In the genomic region with DNA sequence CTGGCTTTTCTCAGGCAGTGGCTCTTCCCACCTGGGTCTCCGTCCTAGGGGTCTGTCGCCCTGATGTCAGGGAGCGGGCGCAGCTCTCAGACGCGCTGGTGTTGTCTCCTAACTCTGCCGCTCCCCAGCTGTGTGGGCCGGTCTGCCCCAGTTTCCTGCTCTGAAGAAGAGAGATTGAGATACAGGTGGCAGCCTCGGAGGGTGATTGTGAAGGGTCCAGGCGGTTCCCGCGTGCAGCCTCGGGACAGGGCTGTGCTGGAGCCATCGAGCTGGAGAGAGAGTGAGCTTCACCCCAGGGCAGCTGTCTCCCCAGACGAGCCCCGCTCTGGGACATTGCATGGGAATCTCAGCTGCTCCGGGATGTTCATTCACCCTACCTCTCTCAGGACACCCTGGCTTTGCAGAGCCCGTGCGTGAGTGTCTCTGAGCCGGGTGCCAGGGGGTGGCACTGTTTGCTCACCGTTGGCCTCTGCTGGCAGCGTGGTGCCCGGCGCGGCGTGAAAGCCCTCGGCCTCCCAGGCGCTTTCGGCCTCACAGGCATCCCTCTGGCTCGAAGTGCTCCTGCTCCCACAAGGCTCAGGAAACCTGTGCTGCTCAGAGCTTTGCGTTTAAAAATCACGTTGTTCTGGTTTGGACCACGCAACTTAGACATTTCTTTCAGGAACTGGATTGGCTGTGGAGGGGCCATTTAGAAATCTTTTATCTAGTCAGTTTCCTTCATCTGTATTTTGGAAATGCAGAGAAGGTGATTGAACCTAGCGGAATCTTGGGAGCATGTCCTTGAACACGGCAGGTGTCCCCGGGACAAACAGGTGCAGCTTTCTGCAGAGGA, we compare ENCODE assay signal across 10 cellular contexts. TPM values are rescaled to one million over a fixed set of nuclear protein-coding genes. Genes with fewer than 3 reads are reported as not detected.
DNase-seq lines count a peak whose midpoint lies in the region; ATAC-seq, FAIRE-seq and TF ChIP-seq lines count a peak whose summit lies in the region.
"Had no signal": no experiment of that assay in that cellular context is flagged by ENCODE, and none has a peak within 500 bp of the region (broad histone marks: within the 10 kb centered on the region; RNA-seq: fewer than 3 reads in every experiment).

No MANE protein-coding gene starts in this region.

- peak; percentile 67 for ATAC-seq in HepG2
- no peak for ATAC-seq in HG02623 (IDR thresholded peaks at IDR 0.05; ENCODE audit: unreplicated experiment)

- H4K91ac ChIP-seq in H9 (ENCODE audit: insufficient read length, low read depth, low read length): no peak overlapping the region

- no peak overlapping the region for H3K4ac ChIP-seq in H9 (ENCODE audit: low read depth, low read length)

- intact Hi-C loops in mammary epithelial cell (cut with micrococcal nuclease): loop anchor here (1.0 kb wide), 3 partner anchors 219 to 280 kb away; no protein-coding TSS in a partner anchor
- intact Hi-C loops in HepG2 (cut with micrococcal nuclease; ENCODE audit: unreplicated experiment): no loop called here
- intact Hi-C loops in transverse colon (cut with DNase I; ENCODE audit: low total_unique reads): no loop called here

- H3K9me3 ChIP-seq in H9 (ENCODE audit: control insufficient read depth, low read depth, low read length) (no peaks in the 10 kb centered on the region), mammary epithelial cell (replicated peaks; ENCODE audit: insufficient read depth, low read length) (no peaks in the 10 kb centered on the region), HepG2 (ENCODE audit: low read length) (no peaks in the 10 kb centered on the region), transverse colon (no peaks in the 10 kb centered on the region)

- DNase-seq in H9 (peak; percentile 65), SK-MEL-5 (ENCODE audit: low read depth, low spot score) (peak; percentile 77), mammary epithelial cell (peak; percentile 39), HepG2 (ENCODE audit: low spot score) (no peak), transverse colon (peak; percentile 41), T-helper 9 cell (no peak)

- WGBS in H9 (ENCODE audit: extremely low coverage, insufficient read length, low lambda C conversion rate): no CpG with 5 or more reads among the region's 36 CpGs
- 29% methylated on average over 26 of the region's 36 CpGs for WGBS in mammary epithelial cell (ENCODE audit: low coverage, missing lambda C conversion rate)
- WGBS in HepG2 (ENCODE audit: low lambda C conversion rate): 17% methylated on average over 9 of the region's 36 CpGs
- 37% methylated on average over 36 of the region's 36 CpGs; no CpG with 5 or more reads in 1 of the 2 donors for WGBS in transverse colon (ENCODE audit: low coverage in 1 of 2), 2 donors

- no peaks in the 10 kb centered on the region for H3K4me1 ChIP-seq in H9 (ENCODE audit: insufficient read depth, low read length)
- no peaks in the 10 kb centered on the region for H3K4me1 ChIP-seq in mammary epithelial cell (ENCODE audit: insufficient read depth, low read length)
- peaks cover 8% of the 10 kb centered on the region; the same call in 1 of the 2 replicates for H3K4me1 ChIP-seq in HepG2 (ENCODE audit: insufficient read depth, low read length)
- peaks cover 0 to 6% (median 3%) of the 10 kb centered on the region in 4 donors for H3K4me1 ChIP-seq in transverse colon

- dilution Hi-C loops in mammary epithelial cell (cut with HindIII; ENCODE audit: low sequenced_read_pairs): no loop called here

- no peak overlapping the region for H2BK120ac ChIP-seq in H9 (ENCODE audit: low read depth, low read length, poor library complexity, severe bottlenecking)

- H2AFZ ChIP-seq in H9 (ENCODE audit: low read length) (no peak overlapping the region), mammary epithelial cell (ENCODE audit: low read depth, low read length) (peak overlapping the region; percentile 2), HepG2 (ENCODE audit: low read length) (no peak overlapping the region)

- H2BK5ac ChIP-seq in H9 (ENCODE audit: insufficient read length, low read length): no peak overlapping the region

- H2BK15ac ChIP-seq in H9 (ENCODE audit: low read depth, low read length): no peak overlapping the region

- H4K8ac ChIP-seq in H9 (replicated peaks; ENCODE audit: insufficient read length, low read depth, low read length): no peak overlapping the region

- peak; percentile 84 for TF ChIP-seq CTCF in C4-2B (conservative IDR thresholded peaks at IDR 0.05)
- peak; percentile 64 for TF ChIP-seq CTCF in H9 (conservative IDR thresholded peaks at IDR 0.05)
- peak; percentile 48 to 85 for TF ChIP-seq CTCF in mammary epithelial cell (conservative IDR thresholded peaks at IDR 0.05 in 1 of 2, IDR thresholded peaks at IDR 0.05 in 1 of 2; ENCODE audit: extremely low read depth in 1 of 2, insufficient read depth in 1 of 2, low read depth in 1 of 2, low read length in 2 of 2)
- peak; percentile 64 for TF ChIP-seq CTCF in HepG2 (CRISPR knock-in tag; IDR thresholded peaks at IDR 0.05)
- TF ChIP-seq CTCF in transverse colon (IDR thresholded peaks at IDR 0.05): peak in 4 of 5 experiments; percentile 14 to 52 (median 36)

- H3K4me3 Mint-ChIP-seq in H9: no peak overlapping the region

- no peak overlapping the region for H2BK12ac ChIP-seq in H9 (ENCODE audit: insufficient read length, low read depth, low read length)

- in situ Hi-C loops in SK-MEL-5 (cut with HindIII; ENCODE audit: low pct_unique_long_range_greater_than_20kb, low sequenced_read_pairs): no loop called here
- in situ Hi-C loops in mammary epithelial cell (cut with MboI; ENCODE audit: low sequenced_read_pairs in 2 of 2): loop anchor here in 1 of 2 donors (25.0 kb wide), 1 partner anchor 268 kb away; a partner anchor contains a TSS
- in situ Hi-C loops in HepG2 (cut with HindIII; ENCODE audit: extremely low pct_ligation_motif_present, low pct_unique_long_range_greater_than_20kb): no loop called here
- in situ Hi-C loops in transverse colon (cut with MboI; ENCODE audit: low pct_ligation_motif_present in 1 of 4, low pct_unique_long_range_greater_than_20kb in 1 of 4, low sequenced_read_pairs in 3 of 4): no loop called here

- no peak overlapping the region; the same call in 1 of the 2 replicates for H3K14ac ChIP-seq in H9 (ENCODE audit: insufficient read depth, low read length)

- H3K79me1 ChIP-seq in H9 (ENCODE audit: insufficient read depth, low read depth, low read length, poor library complexity, severe bottlenecking): no peaks in the 10 kb centered on the region

- no peak overlapping the region for H3K23ac ChIP-seq in H9 (ENCODE audit: insufficient read length, low read depth, low read length)

- no peak for TF ChIP-seq EP300 in HepG2 (IDR thresholded peaks at IDR 0.05; ENCODE audit: low read depth in 2 of 2, low read length in 2 of 2)
- TF ChIP-seq EP300 in HepG2 (CRISPR knock-in tag; IDR thresholded peaks at IDR 0.05; ENCODE audit: borderline replicate concordance): no peak
- no peak for TF ChIP-seq EP300 in transverse colon (IDR thresholded peaks at IDR 0.05; ENCODE audit: low read depth)

- no peak overlapping the region for H4K5ac ChIP-seq in H9 (ENCODE audit: insufficient read length, low read depth, low read length)

- H3K9ac ChIP-seq in H9 (ENCODE audit: extremely low read depth, insufficient read length, low read length) (no peak overlapping the region), mammary epithelial cell (ENCODE audit: insufficient read depth, low read length) (no peak overlapping the region), HepG2 (ENCODE audit: insufficient read depth, low read depth, low read length) (no peak overlapping the region)

- no peak overlapping the region for H3K18ac ChIP-seq in H9 (ENCODE audit: insufficient read length, low read depth, low read length)

- POLR2A ChIA-PET in HepG2 (lab: Yijun Ruan, JAX): no interaction called here

- no peak overlapping the region for H3K27ac ChIP-seq in C4-2B
- no peak overlapping the region for H3K27ac ChIP-seq in H9 (ENCODE audit: insufficient read length, low read depth, low read length)
- H3K27ac ChIP-seq in mammary epithelial cell (ENCODE audit: insufficient read depth, low read depth, low read length): no peak overlapping the region
- no peak overlapping the region for H3K27ac ChIP-seq in HepG2 (ENCODE audit: extremely low read length, insufficient read depth, low read length)
- H3K27ac ChIP-seq in transverse colon: no peak overlapping the region

- no peak overlapping the region for H2BK20ac ChIP-seq in H9 (ENCODE audit: low read depth, low read length, poor library complexity, severe bottlenecking)

- H4K20me1 ChIP-seq in H9 (ENCODE audit: control insufficient read depth, insufficient read depth, insufficient read length) (no peaks in the 10 kb centered on the region), mammary epithelial cell (ENCODE audit: insufficient read depth, low read length) (no peaks in the 10 kb centered on the region), HepG2 (ENCODE audit: insufficient read depth, low read length) (no peaks in the 10 kb centered on the region)

- peaks cover 59% of the 10 kb centered on the region for H3K27me3 Mint-ChIP-seq in H9 (ENCODE audit: low read depth)

- no peak overlapping the region for H3K27ac Mint-ChIP-seq in H9

- no peak for FAIRE-seq in HepG2 (lab: Jason Lieb, UNC)

- no peaks in the 10 kb centered on the region for H3K23me2 ChIP-seq in H9 (ENCODE audit: insufficient read length, low read depth, low read length, poor library complexity, severe bottlenecking)

- no peaks in the 10 kb centered on the region for H3K36me3 ChIP-seq in mammary epithelial cell (ENCODE audit: insufficient read depth, low read length)
- H3K36me3 ChIP-seq in HepG2 (replicated peaks in 1 of 2; ENCODE audit: control insufficient read depth in 1 of 2, insufficient read depth in 2 of 2, low read length in 2 of 2): no peaks in the 10 kb centered on the region
- no peaks in the 10 kb centered on the region for H3K36me3 ChIP-seq in transverse colon

- H2AK5ac ChIP-seq in H9 (ENCODE audit: insufficient read length, low read length): no peak overlapping the region

- BruUV-seq in mammary epithelial cell (replicated peaks; lab: Mats Ljungman, UMichigan): no TSS peak
- BruUV-seq in HepG2 (replicated peaks; lab: Mats Ljungman, UMichigan): no TSS peak

- H3K4me1 Mint-ChIP-seq in H9: no peaks in the 10 kb centered on the region

- H3K9me3 Mint-ChIP-seq in H9: peaks cover 15 to 16% of the 10 kb centered on the region in 2 experiments

- CTCF ChIA-PET in mammary epithelial cell (lab: Charles Lee; ENCODE audit: low non-redundant PET): no interaction called here
- CTCF ChIA-PET in HepG2 (lab: Yijun Ruan, JAX; ENCODE audit: low intra/inter-chr PET ratio, low total read pairs): no interaction called here

- TF ChIP-seq POLR2A in HepG2 (IDR thresholded peaks at IDR 0.05; ENCODE audit: insufficient read depth in 1 of 2, low read depth in 2 of 2, low read length in 2 of 2): no peak
- TF ChIP-seq POLR2A in transverse colon (IDR thresholded peaks at IDR 0.05): no peak

- no peak for TF ChIP-seq RAD21 in HepG2 (CRISPR knock-in tag; IDR thresholded peaks at IDR 0.05)

- no peak overlapping the region for H3T11ph ChIP-seq in H9 (ENCODE audit: low read length)

- H3K27me3 ChIP-seq in H9 (ENCODE audit: insufficient read depth, low read length) (no peaks in the 10 kb centered on the region), mammary epithelial cell (ENCODE audit: insufficient read depth, low read length) (no peaks in the 10 kb centered on the region), HepG2 (ENCODE audit: control insufficient read depth in 1 of 2, insufficient read depth in 2 of 2, low read length in 2 of 2) (peaks cover 11 to 70% of the 10 kb centered on the region in 2 experiments), transverse colon (peaks cover 65% of the 10 kb centered on the region)

- H3K79me2 ChIP-seq in H9 (ENCODE audit: insufficient read depth, low read length) (no peaks in the 10 kb centered on the region), mammary epithelial cell (ENCODE audit: insufficient read depth, low read length) (no peaks in the 10 kb centered on the region), HepG2 (ENCODE audit: insufficient read depth, low read length) (no peaks in the 10 kb centered on the region)

- no peaks in the 10 kb centered on the region; a peak in 1 of 7 replicates for H3K36me3 Mint-ChIP-seq in H9 (ENCODE audit: insufficient read depth in 1 of 3, low read depth in 3 of 3)

- H3K56ac ChIP-seq in H9 (ENCODE audit: insufficient read length, low read depth, low read length): no peak overlapping the region

- H3K4me2 ChIP-seq in H9 (ENCODE audit: insufficient read depth, insufficient read length, low read length) (no peak overlapping the region), mammary epithelial cell (ENCODE audit: insufficient read depth, low read depth, low read length) (no peak overlapping the region), HepG2 (ENCODE audit: low read depth, low read length) (no peak overlapping the region)

- H3K4me3 ChIP-seq in mammary epithelial cell (replicated peaks in 1 of 3; ENCODE audit: insufficient read depth in 1 of 3, low read depth in 2 of 3, low read length in 3 of 3): no peak overlapping the region
- H3K4me3 ChIP-seq in HepG2 (replicated peaks in 1 of 3; ENCODE audit: insufficient read depth in 1 of 3, low read depth in 2 of 3, low read length in 3 of 3): no peak overlapping the region
- no peak overlapping the region for H3K4me3 ChIP-seq in transverse colon

RNA-seq across cellular contexts. Expression of a gene that starts 33.8 kb away (rescaled TPM):
- total RNA-seq in H9 (2021) (11.1 and 13.7 TPM in 2 replicates), mammary epithelial cell (10 to 100 TPM; 11.5 to 20.8 TPM), HepG2 (2016; rRNA removed; fragmentation: Illumina TruSeq; extraction: Trizol) (140 and 171 TPM in 2 replicates), transverse colon (100 to 1,000 TPM in 1 of 4 donors, 10 to 100 TPM in 3; 33.3 to 124 (median 53.1) TPM)
- total RNA-seq in SK-MEL-5 (2014; rRNA removed; shearing (Covaris generic)): 22.8 and 23.5 TPM in 2 replicates
- polyA plus RNA-seq in SK-MEL-5 (2015; cell fraction: cytosol; rRNA removed): 24.2 and 26.4 TPM in 2 replicates
- polyA plus RNA-seq in SK-MEL-5 (2015; cell fraction: nucleus; rRNA removed): 52.3 and 55.1 TPM in 2 replicates
- polyA plus RNA-seq in mammary epithelial cell (24.1 TPM), HepG2 (2011; rRNA removed) (153 and 155 TPM in 2 replicates)
- 10.2 TPM for polyA minus RNA-seq in mammary epithelial cell
- 81.0 and 93.7 TPM in 2 replicates for total RNA-seq in HepG2 (2016; cell fraction: cytosol; rRNA removed; fragmentation: Illumina TruSeq; extraction: Trizol; ENCODE audit: low read depth)
- total RNA-seq in HepG2 (2016; cell fraction: insoluble cytoplasmic fraction; rRNA removed; fragmentation: Illumina TruSeq; extraction: Trizol): 144 and 177 TPM in 2 replicates
- total RNA-seq in HepG2 (2016; cell fraction: membrane; rRNA removed; fragmentation: Illumina TruSeq; extraction: Trizol): 105 and 123 TPM in 2 replicates
- total RNA-seq in HepG2 (2016; cell fraction: nucleus; rRNA removed; fragmentation: Illumina TruSeq; extraction: Trizol): 76.5 and 85.9 TPM in 2 replicates
- polyA plus RNA-seq in HepG2 (2011; cell fraction: cytosol; rRNA removed): 116 and 139 TPM in 2 replicates
- polyA plus RNA-seq in HepG2 (2011; cell fraction: nucleus; rRNA removed): 105 and 133 TPM in 2 replicates
- polyA plus RNA-seq in HepG2 (2012): 91.5 and 117 TPM in 2 replicates
- 71.0 and 75.6 TPM in 2 replicates for polyA plus RNA-seq in HepG2 (2016; cell fraction: cytosol; fragmentation: Illumina TruSeq; extraction: Trizol; ENCODE audit: low read depth)
- polyA plus RNA-seq in HepG2 (2016; cell fraction: insoluble cytoplasmic fraction; fragmentation: Illumina TruSeq; extraction: Trizol; ENCODE audit: low read depth): 158 and 167 TPM in 2 replicates
- polyA plus RNA-seq in HepG2 (2016; cell fraction: membrane; fragmentation: Illumina TruSeq; extraction: Trizol; ENCODE audit: low read depth): 89.5 and 100 TPM in 2 replicates
- polyA plus RNA-seq in HepG2 (2016; cell fraction: nucleus; fragmentation: Illumina TruSeq; extraction: Trizol; ENCODE audit: insufficient read depth, low read depth): 146 and 157 TPM in 2 replicates
- 24.9 and 155 TPM in 2 replicates for polyA minus RNA-seq in HepG2 (2011; rRNA and poly(A)+ RNA removed; ENCODE audit: low replicate concordance)
- 40.2 and 55.3 TPM in 2 replicates for polyA minus RNA-seq in HepG2 (2011; cell fraction: cytosol; rRNA and poly(A)+ RNA removed)
- 50.2 and 66.8 TPM in 2 replicates for polyA minus RNA-seq in HepG2 (2011; cell fraction: nucleus; rRNA and poly(A)+ RNA removed)

RNA-seq across cellular contexts. Expression of a gene that starts 38.9 kb away (rescaled TPM):
- not detected in 2 replicates for total RNA-seq in H9 (2021)
- total RNA-seq in SK-MEL-5 (2014; rRNA removed; shearing (Covaris generic)): not detected in 2 replicates
- not detected in 2 replicates for polyA plus RNA-seq in SK-MEL-5 (2015; cell fraction: cytosol; rRNA removed)
- polyA plus RNA-seq in SK-MEL-5 (2015; cell fraction: nucleus; rRNA removed): 0.16 TPM in 1 of 2 replicates, not detected in the other
- not detected for total RNA-seq in mammary epithelial cell
- polyA plus RNA-seq in mammary epithelial cell: not detected
- not detected for polyA minus RNA-seq in mammary epithelial cell
- total RNA-seq in HepG2 (2016; rRNA removed; fragmentation: Illumina TruSeq; extraction: Trizol): not detected in 2 replicates
- total RNA-seq in HepG2 (2016; cell fraction: cytosol; rRNA removed; fragmentation: Illumina TruSeq; extraction: Trizol; ENCODE audit: low read depth): not detected in 2 replicates
- not detected in 2 replicates for total RNA-seq in HepG2 (2016; cell fraction: insoluble cytoplasmic fraction; rRNA removed; fragmentation: Illumina TruSeq; extraction: Trizol)
- not detected in 2 replicates for total RNA-seq in HepG2 (2016; cell fraction: membrane; rRNA removed; fragmentation: Illumina TruSeq; extraction: Trizol)
- not detected in 2 replicates for total RNA-seq in HepG2 (2016; cell fraction: nucleus; rRNA removed; fragmentation: Illumina TruSeq; extraction: Trizol)
- polyA plus RNA-seq in HepG2 (2011; rRNA removed): not detected in 2 replicates
- not detected in 2 replicates for polyA plus RNA-seq in HepG2 (2011; cell fraction: cytosol; rRNA removed)
- not detected in 2 replicates for polyA plus RNA-seq in HepG2 (2011; cell fraction: nucleus; rRNA removed)
- polyA plus RNA-seq in HepG2 (2012): not detected in 2 replicates
- not detected in 2 replicates for polyA plus RNA-seq in HepG2 (2016; cell fraction: cytosol; fragmentation: Illumina TruSeq; extraction: Trizol; ENCODE audit: low read depth)
- not detected in 2 replicates for polyA plus RNA-seq in HepG2 (2016; cell fraction: insoluble cytoplasmic fraction; fragmentation: Illumina TruSeq; extraction: Trizol; ENCODE audit: low read depth)
- not detected in 2 replicates for polyA plus RNA-seq in HepG2 (2016; cell fraction: membrane; fragmentation: Illumina TruSeq; extraction: Trizol; ENCODE audit: low read depth)
- polyA plus RNA-seq in HepG2 (2016; cell fraction: nucleus; fragmentation: Illumina TruSeq; extraction: Trizol; ENCODE audit: insufficient read depth, low read depth): not detected in 2 replicates
- not detected in 2 replicates for polyA minus RNA-seq in HepG2 (2011; rRNA and poly(A)+ RNA removed; ENCODE audit: low replicate concordance)
- polyA minus RNA-seq in HepG2 (2011; cell fraction: cytosol; rRNA and poly(A)+ RNA removed): not detected in 2 replicates
- polyA minus RNA-seq in HepG2 (2011; cell fraction: nucleus; rRNA and poly(A)+ RNA removed): not detected in 2 replicates
- total RNA-seq in transverse colon: not detected
- total RNA-seq: glomerular endothelial cell, urinary bladder had no signal
- polyA plus RNA-seq: urinary bladder had no signal

Comparison
In these comparisons a context has a peak if more than half of its experiments do, and no peak if none do; other contexts are left out.
1. DNase-seq: peak in H9 (single experiment), SK-MEL-5 (single experiment), mammary epithelial cell (single experiment) and transverse colon (single experiment); none in HepG2 (single experiment) and T-helper 9 cell (single experiment).
2. Peak in every context shown above with its lines, with median percentiles within 50 percentile points of each other: CTCF ChIP-seq.